ENCODE assay signal across 7 cellular contexts in the genomic region with DNA sequence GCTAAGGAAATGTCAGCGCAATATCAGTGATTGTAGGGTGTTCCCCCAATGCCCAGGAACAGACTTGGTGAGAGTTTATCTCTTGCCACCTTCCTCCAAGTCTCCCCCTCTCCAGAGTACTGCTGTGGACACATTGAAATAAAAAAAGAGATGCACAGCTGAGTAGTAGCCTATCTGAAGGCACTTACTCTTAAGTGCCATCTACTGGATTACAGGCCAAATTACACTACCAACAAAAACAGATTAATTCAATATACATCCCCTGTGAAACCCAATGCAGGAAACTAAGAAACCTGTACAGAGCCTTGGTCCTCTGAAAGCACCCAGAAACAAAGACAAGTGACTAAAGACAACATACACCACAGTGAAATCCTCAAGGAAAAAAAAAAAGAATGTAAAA.
DNase-seq lines count a peak whose midpoint lies in the region; ATAC-seq and TF ChIP-seq lines count a peak whose summit lies in the region.

No MANE protein-coding gene starts in this region.

- no peaks in the 10 kb centered on the region for H3K9me3 Mint-ChIP-seq in WTC11
- H3K9me3 Mint-ChIP-seq in progenitor cell of endocrine pancreas (ENCODE audit: low read depth) = peaks cover 23% of the 10 kb centered on the region

- H3K4me1 Mint-ChIP-seq in WTC11 (peaks cover 13% of the 10 kb centered on the region), progenitor cell of endocrine pancreas (ENCODE audit: low read depth) (no peaks in the 10 kb centered on the region)

- no peaks in the 10 kb centered on the region for H3K36me3 Mint-ChIP-seq in WTC11
- no peaks in the 10 kb centered on the region for H3K36me3 Mint-ChIP-seq in progenitor cell of endocrine pancreas (ENCODE audit: insufficient read depth)

- no peak overlapping the region for H3K27ac Mint-ChIP-seq in WTC11
- no peak overlapping the region for H3K27ac Mint-ChIP-seq in progenitor cell of endocrine pancreas

- DNase-seq in WTC11 (ENCODE audit: low spot score) (no peak), progenitor cell of endocrine pancreas (ENCODE audit: low spot score, unreplicated experiment) (no peak), NCI-H2029 (lab: John Stamatoyannopoulos, UW) (no peak), C1 segment of cervical spinal cord (lab: John Stamatoyannopoulos, UW) (no peak)

- H3K4me3 Mint-ChIP-seq in WTC11 (no peak overlapping the region), progenitor cell of endocrine pancreas (ENCODE audit: low read depth) (no peak overlapping the region)

- H3K27me3 Mint-ChIP-seq in WTC11 (ENCODE audit: low read depth) (no peaks in the 10 kb centered on the region), progenitor cell of endocrine pancreas (no peaks in the 10 kb centered on the region)

- TF ChIP-seq CTCF in WTC11 (IDR thresholded peaks at IDR 0.05) (no peak), progenitor cell of endocrine pancreas (IDR thresholded peaks at IDR 0.05; ENCODE audit: unreplicated experiment) (peak; percentile 51)

- peak; percentile 87 for ATAC-seq in GM18858 (IDR thresholded peaks at IDR 0.05; ENCODE audit: unreplicated experiment)
- peak; percentile 81 for ATAC-seq in HG03354 (IDR thresholded peaks at IDR 0.05; ENCODE audit: poor library complexity, severe bottlenecking, unreplicated experiment)
- ATAC-seq in WTC11 = peak; percentile 85
- no peak for ATAC-seq in GM19455 (IDR thresholded peaks at IDR 0.05; ENCODE audit: unreplicated experiment)

- POLR2A ChIA-PET in WTC11 (lab: Charles Lee) = no interaction called here

- CTCF ChIA-PET in WTC11 (lab: Charles Lee) = interaction anchor here (0.8 to 1.4 kb wide), 8 partner anchors 8 to 599 kb away, joined by 3 to 5 read pairs (median 3); no protein-coding TSS in a partner anchor

TF ChIP-seq in WTC11, 78 proteins besides CTCF, POLR2A, EP300 and RAD21 (continues in another document):
- TF ChIP-seq ESRRA (CRISPR knock-in tag; IDR thresholded peaks at IDR 0.05; ENCODE audit: borderline replicate concordance) (no peak), KAT7 (CRISPR knock-in tag; IDR thresholded peaks at IDR 0.05; ENCODE audit: borderline replicate concordance) (no peak), ZBTB21 (CRISPR knock-in tag; IDR thresholded peaks at IDR 0.05; ENCODE audit: borderline replicate concordance) (no peak), SOX15 (CRISPR knock-in tag; IDR thresholded peaks at IDR 0.05) (no peak), ZNF232 (CRISPR knock-in tag; IDR thresholded peaks at IDR 0.05) (no peak), NFYB (CRISPR knock-in tag; conservative IDR thresholded peaks at IDR 0.05; ENCODE audit: low read depth) (no peak), TP53 (CRISPR knock-in tag; IDR thresholded peaks at IDR 0.05) (no peak), GABPB1 (CRISPR knock-in tag; IDR thresholded peaks at IDR 0.05) (no peak), ZNF138 (CRISPR knock-in tag; conservative IDR thresholded peaks at IDR 0.05) (no peak)
- TF ChIP-seq, protein P1, sequence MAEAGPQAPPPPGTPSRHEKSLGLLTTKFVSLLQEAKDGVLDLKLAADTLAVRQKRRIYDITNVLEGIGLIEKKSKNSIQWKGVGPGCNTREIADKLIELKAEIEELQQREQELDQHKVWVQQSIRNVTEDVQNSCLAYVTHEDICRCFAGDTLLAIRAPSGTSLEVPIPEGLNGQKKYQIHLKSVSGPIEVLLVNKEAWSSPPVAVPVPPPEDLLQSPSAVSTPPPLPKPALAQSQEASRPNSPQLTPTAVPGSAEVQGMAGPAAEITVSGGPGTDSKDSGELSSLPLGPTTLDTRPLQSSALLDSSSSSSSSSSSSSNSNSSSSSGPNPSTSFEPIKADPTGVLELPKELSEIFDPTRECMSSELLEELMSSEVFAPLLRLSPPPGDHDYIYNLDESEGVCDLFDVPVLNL (CRISPR knock-in tag; IDR thresholded peaks at IDR 0.05; ENCODE audit: borderline replicate concordance, low read depth) = no peak
- TF ChIP-seq, protein P2, sequence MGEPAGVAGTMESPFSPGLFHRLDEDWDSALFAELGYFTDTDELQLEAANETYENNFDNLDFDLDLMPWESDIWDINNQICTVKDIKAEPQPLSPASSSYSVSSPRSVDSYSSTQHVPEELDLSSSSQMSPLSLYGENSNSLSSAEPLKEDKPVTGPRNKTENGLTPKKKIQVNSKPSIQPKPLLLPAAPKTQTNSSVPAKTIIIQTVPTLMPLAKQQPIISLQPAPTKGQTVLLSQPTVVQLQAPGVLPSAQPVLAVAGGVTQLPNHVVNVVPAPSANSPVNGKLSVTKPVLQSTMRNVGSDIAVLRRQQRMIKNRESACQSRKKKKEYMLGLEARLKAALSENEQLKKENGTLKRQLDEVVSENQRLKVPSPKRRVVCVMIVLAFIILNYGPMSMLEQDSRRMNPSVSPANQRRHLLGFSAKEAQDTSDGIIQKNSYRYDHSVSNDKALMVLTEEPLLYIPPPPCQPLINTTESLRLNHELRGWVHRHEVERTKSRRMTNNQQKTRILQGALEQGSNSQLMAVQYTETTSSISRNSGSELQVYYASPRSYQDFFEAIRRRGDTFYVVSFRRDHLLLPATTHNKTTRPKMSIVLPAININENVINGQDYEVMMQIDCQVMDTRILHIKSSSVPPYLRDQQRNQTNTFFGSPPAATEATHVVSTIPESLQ (CRISPR knock-in tag; IDR thresholded peaks at IDR 0.05) = no peak
- TF ChIP-seq, protein P3, sequence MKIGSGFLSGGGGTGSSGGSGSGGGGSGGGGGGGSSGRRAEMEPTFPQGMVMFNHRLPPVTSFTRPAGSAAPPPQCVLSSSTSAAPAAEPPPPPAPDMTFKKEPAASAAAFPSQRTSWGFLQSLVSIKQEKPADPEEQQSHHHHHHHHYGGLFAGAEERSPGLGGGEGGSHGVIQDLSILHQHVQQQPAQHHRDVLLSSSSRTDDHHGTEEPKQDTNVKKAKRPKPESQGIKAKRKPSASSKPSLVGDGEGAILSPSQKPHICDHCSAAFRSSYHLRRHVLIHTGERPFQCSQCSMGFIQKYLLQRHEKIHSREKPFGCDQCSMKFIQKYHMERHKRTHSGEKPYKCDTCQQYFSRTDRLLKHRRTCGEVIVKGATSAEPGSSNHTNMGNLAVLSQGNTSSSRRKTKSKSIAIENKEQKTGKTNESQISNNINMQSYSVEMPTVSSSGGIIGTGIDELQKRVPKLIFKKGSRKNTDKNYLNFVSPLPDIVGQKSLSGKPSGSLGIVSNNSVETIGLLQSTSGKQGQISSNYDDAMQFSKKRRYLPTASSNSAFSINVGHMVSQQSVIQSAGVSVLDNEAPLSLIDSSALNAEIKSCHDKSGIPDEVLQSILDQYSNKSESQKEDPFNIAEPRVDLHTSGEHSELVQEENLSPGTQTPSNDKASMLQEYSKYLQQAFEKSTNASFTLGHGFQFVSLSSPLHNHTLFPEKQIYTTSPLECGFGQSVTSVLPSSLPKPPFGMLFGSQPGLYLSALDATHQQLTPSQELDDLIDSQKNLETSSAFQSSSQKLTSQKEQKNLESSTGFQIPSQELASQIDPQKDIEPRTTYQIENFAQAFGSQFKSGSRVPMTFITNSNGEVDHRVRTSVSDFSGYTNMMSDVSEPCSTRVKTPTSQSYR (CRISPR knock-in tag; IDR thresholded peaks at IDR 0.05) = no peak
- TF ChIP-seq, protein P4, sequence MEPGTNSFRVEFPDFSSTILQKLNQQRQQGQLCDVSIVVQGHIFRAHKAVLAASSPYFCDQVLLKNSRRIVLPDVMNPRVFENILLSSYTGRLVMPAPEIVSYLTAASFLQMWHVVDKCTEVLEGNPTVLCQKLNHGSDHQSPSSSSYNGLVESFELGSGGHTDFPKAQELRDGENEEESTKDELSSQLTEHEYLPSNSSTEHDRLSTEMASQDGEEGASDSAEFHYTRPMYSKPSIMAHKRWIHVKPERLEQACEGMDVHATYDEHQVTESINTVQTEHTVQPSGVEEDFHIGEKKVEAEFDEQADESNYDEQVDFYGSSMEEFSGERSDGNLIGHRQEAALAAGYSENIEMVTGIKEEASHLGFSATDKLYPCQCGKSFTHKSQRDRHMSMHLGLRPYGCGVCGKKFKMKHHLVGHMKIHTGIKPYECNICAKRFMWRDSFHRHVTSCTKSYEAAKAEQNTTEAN (CRISPR knock-in tag; IDR thresholded peaks at IDR 0.05) = no peak
- TF ChIP-seq, protein P5, sequence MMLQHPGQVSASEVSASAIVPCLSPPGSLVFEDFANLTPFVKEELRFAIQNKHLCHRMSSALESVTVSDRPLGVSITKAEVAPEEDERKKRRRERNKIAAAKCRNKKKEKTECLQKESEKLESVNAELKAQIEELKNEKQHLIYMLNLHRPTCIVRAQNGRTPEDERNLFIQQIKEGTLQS (CRISPR knock-in tag; conservative IDR thresholded peaks at IDR 0.05) = no peak
- TF ChIP-seq, protein P6, sequence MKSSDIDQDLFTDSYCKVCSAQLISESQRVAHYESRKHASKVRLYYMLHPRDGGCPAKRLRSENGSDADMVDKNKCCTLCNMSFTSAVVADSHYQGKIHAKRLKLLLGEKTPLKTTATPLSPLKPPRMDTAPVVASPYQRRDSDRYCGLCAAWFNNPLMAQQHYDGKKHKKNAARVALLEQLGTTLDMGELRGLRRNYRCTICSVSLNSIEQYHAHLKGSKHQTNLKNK (CRISPR knock-in tag; IDR thresholded peaks at IDR 0.05) = no peak
- TF ChIP-seq, protein P7, sequence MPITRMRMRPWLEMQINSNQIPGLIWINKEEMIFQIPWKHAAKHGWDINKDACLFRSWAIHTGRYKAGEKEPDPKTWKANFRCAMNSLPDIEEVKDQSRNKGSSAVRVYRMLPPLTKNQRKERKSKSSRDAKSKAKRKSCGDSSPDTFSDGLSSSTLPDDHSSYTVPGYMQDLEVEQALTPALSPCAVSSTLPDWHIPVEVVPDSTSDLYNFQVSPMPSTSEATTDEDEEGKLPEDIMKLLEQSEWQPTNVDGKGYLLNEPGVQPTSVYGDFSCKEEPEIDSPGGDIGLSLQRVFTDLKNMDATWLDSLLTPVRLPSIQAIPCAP (CRISPR knock-in tag; IDR thresholded peaks at IDR 0.05) = no peak
- TF ChIP-seq, protein P8, sequence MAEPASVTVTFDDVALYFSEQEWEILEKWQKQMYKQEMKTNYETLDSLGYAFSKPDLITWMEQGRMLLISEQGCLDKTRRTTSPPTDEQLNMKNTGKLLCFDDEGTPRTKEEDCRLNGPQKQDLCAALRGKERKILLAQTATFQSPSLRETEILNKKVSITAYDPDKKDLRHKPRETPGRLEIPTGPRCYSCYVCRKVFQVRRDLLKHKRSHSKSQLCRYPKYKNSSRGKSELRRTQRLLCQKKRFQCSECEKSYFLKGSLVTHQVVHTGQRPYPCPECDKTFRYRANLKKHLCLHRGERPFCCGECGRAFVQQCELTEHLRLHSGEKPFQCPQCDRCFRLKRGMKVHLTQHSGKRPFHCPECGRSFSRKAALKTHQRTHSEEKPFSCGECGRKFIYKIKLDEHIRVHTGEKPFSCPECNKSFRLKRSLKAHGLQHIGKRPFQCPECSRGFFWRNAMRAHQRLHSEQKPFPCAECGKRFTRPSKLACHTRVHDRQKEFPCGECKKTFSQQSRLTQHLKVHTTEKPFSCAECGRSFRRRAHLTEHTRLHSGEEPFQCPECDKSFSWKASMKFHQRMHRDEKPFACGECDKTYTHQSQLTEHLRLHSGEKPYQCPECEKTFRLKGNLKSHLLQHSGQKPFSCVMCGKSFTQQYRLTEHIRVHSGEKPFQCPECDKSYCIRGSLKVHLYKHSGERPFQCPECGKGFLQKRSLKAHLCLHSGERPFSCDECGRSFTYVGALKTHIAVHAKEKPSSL (CRISPR knock-in tag; conservative IDR thresholded peaks at IDR 0.05) = no peak
